ENCODE assay signal across 26 cellular contexts in the genomic region with DNA sequence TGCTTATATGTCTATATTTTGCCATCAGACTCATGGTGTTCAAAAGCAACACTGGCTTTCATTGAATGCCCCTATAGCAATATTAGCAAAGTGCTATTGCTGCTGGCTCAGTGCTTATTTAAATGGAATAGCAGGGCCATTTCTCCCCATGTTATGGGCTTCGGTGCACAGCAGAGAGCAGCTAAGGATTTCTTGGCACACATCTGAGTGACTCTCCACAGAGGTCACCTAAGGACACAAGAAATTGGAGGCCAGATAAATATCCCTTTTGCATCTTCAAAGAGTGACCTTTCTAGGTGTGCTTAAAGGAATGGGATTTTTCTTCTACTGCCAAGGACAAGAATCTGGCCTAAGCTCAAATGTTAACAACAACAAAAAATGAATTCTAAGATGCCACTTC.
"Had no signal": no experiment of that assay in that cellular context is flagged by ENCODE, and none has a peak within 500 bp of the region (broad histone marks: within the 10 kb centered on the region; RNA-seq: fewer than 3 reads in every experiment).

No MANE protein-coding gene starts in this region.

- DNase-seq: activated B cell treated with CpG ODN at 0.5 μM for 24 hours; activated CD4-positive, alpha-beta T cell treated with anti-CD3 and anti-CD28 coated beads for 1 hour; activated CD4-positive, alpha-beta T cell treated with anti-CD3 and anti-CD28 coated beads, Interleukin-2, amount 50 U/mL, for 1 hour; activated CD8-positive, alpha-beta memory T cell treated with anti-CD3 and anti-CD28 coated beads, Interleukin-2, amount 50 U/mL, for 4 hours; activated CD8-positive, alpha-beta T cell treated with anti-CD3 and anti-CD28 coated beads for 36 hours; activated gamma-delta T cell treated with Interleukin-2 at 50 U/mL for 16 hours; activated naive CD4-positive, alpha-beta T cell treated with anti-CD3 and anti-CD28 coated beads, Interleukin-2, amount 10 ng/mL, durations not matched to agents 7 days and 5 days; activated naive CD8-positive, alpha-beta T cell treated with anti-CD3 and anti-CD28 coated beads, Interleukin-2, amount 10 ng/mL, durations not matched to agents 7 days and 5 days; activated T-cell treated with anti-CD3 and anti-CD28 coated beads, Interleukin-2, amount 50 U/mL, for 72 hours; adrenal gland; anterior cingulate cortex; MM.1S; NCI-H1105; NCI-H1436; NCI-H1694 treated with DMSO at 0.1 percent for 48 hours; NCI-H2081; NCI-H510A treated with DMSO at 0.1 percent for 48 hours; NCI-H69; NK-92 treated with Interleukin-12 subunit alpha and Interleukin-12 subunit beta, amount 100 ng/mL, for 24 hours; PC-9; SJCRH30; T-helper 17 cell; T-helper 9 cell had no signal

- H3K27ac ChIP-seq: adrenal gland, KMS-11, PC-9, SJCRH30 had no signal

- H3K27me3 ChIP-seq: adrenal gland, SJCRH30 had no signal

- H3K4me2 ChIP-seq: KMS-11, PC-9 had no signal

- H3K9ac ChIP-seq: KMS-11 had no signal

- H2AFZ ChIP-seq: PC-9 had no signal

- H3K4me1 ChIP-seq: SJCRH30 had no signal

- H3K36me3 ChIP-seq: adrenal gland, SJCRH30 had no signal

- H3K9me3 ChIP-seq: adrenal gland, SJCRH30 had no signal

- H3K4me3 ChIP-seq: adrenal gland, PC-9, SJCRH30 had no signal

- ATAC-seq: activated CD8-positive, alpha-beta T cell treated with anti-CD3 and anti-CD28 coated beads for 36 hours; activated T-cell treated with anti-CD3 and anti-CD28 coated beads, Interleukin-2, amount 50 U/mL, for 72 hours; HepG2; Right ventricle myocardium inferior; T-helper 17 cell had no signal
